23 cellular contexts compared by ENCODE assay signal in the genomic region with DNA sequence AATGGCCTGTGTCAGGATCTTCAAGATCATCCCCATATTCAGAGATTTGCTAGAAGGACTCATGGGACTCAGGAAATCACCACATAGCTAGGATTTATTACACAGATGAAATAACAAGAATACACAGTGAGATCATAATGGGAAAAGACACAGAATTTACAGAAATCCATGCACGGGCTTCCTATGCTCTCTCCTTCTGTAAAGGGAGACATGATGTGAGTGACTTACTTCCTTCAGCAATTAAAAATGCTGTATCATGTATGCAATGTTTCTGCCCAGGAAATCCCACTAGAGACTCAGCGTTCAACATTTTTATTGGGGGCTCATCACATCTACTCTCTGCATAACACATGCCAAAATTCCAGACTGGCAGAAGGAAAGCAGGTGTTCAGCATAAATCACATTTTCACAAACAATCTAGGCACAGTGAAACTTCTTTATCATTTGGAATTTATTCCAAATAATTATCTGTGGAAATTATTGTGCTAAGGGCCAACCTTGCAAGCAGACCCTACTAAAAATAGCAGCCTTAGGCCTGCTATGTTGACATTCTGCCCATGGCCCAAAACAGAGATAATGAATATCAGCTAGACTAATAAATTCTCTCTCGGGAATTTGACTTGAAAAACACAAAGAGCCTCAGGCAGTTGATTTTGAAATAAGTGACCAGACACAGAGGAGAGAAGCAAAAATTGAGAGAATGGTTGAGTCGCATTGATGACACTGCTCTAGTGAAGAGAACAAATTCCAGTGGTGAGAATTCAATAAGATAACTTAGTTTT. TPM values are rescaled to one million over a fixed set of nuclear protein-coding genes. Genes with fewer than 3 reads are reported as not detected.
DNase-seq lines count a peak whose midpoint lies in the region; ATAC-seq and TF ChIP-seq lines count a peak whose summit lies in the region.
"Had no signal": no experiment of that assay in that cellular context is flagged by ENCODE, and none has a peak within 500 bp of the region (broad histone marks: within the 10 kb centered on the region; RNA-seq: fewer than 3 reads in every experiment).

No MANE protein-coding gene starts in this region.

- peak overlapping the region; percentile 36 for H3K27ac Mint-ChIP-seq in MCF 10A (ENCODE audit: low read depth, unreplicated experiment)
- H3K27ac Mint-ChIP-seq: activated naive CD8-positive, alpha-beta T cell treated with anti-CD3 and anti-CD28 coated beads, Interleukin-2, amount 10 ng/mL, durations not matched to agents 7 days and 5 days; activated T-helper 2 cell treated with anti-CD3 and anti-CD28 coated beads, Interferon-gamma antibody, Interleukin-2, Interleukin-4, amounts not matched to agents 10 μg/mL and 5 μg/mL and 100 μg/mL, durations not matched to agents 14 hours and 24 hours and 36 hours; IgD-negative memory B cell; stimulated activated naive CD8-positive, alpha-beta T cell treated with anti-CD3 and anti-CD28 coated beads, Interleukin-15, amount 100 ng/mL, for 72 hours; type B pancreatic cell had no signal

- peaks cover 27% of the 10 kb centered on the region for H3K4me1 Mint-ChIP-seq in MCF 10A (ENCODE audit: insufficient read depth, unreplicated experiment)
- H3K4me1 Mint-ChIP-seq: activated naive CD8-positive, alpha-beta T cell treated with anti-CD3 and anti-CD28 coated beads, Interleukin-2, amount 10 ng/mL, durations not matched to agents 7 days and 5 days; IgD-negative memory B cell; neural crest cell; stimulated activated naive CD8-positive, alpha-beta T cell treated with anti-CD3 and anti-CD28 coated beads, Interleukin-15, amount 100 ng/mL, for 72 hours had no signal

- intact Hi-C loops in MCF 10A (cut with micrococcal nuclease) = no loop called here
- intact Hi-C loops in breast epithelium (cut with DNase I; ENCODE audit: low total_unique reads) = no loop called here
- intact Hi-C loops in right lobe of liver (cut with DNase I) = no loop called here

- DNase-seq in MCF 10A (ENCODE audit: unreplicated experiment) (peak; percentile 13), breast epithelium (ENCODE audit: low spot score in 2 of 2) (no peak), fibroblast of villous mesenchyme (ENCODE audit: low read depth) (peak; percentile 39), right lobe of liver (no peak), NOMO-1 (lab: John Stamatoyannopoulos, UW; ENCODE audit: unreplicated experiment in 2 of 2) (no peak), middle frontal gyrus (ENCODE audit: extremely low spot score, low spot score) (no peak)
- DNase-seq: activated CD8-positive, alpha-beta memory T cell treated with anti-CD3 and anti-CD28 coated beads, Interleukin-2, amount 50 U/mL, for 4 hours; activated naive CD8-positive, alpha-beta T cell treated with anti-CD3 and anti-CD28 coated beads, Interleukin-2, amount 10 ng/mL, durations not matched to agents 7 days and 5 days; BE2C; dorsolateral prefrontal cortex; EL; NCI-H1694 treated with DMSO at 0.1 percent for 48 hours; spleen; stimulated activated CD4-positive, alpha-beta T cell treated with anti-CD3 and anti-CD28 coated beads, Interleukin-4, amount 100 ng/mL, for 4 hours; stimulated activated naive CD8-positive, alpha-beta T cell treated with anti-CD3 and anti-CD28 coated beads, Interleukin-15, amount 100 ng/mL, for 72 hours had no signal

- BruUV-seq in MCF 10A (replicated peaks; lab: Mats Ljungman, UMichigan) = no TSS peak

- POLR2A ChIA-PET in MCF 10A (lab: Yijun Ruan, JAX) = interaction anchor here (0.6 to 3.3 kb wide), 10 partner anchors 9 to 251 kb away, joined by 3 to 29 read pairs (median 3); a partner anchor contains a TSS

- ATAC-seq in right lobe of liver (peak in 1 of 4 donors; percentile 1), GM18502 (IDR thresholded peaks at IDR 0.05; ENCODE audit: poor library complexity, unreplicated experiment) (no peak)
- no peak for ATAC-seq in activated CD4-positive, CD25-positive, alpha-beta regulatory T cell treated with anti-CD3 and anti-CD28 coated beads, Interleukin-2, amount 50 U/mL, for 24 hours
- ATAC-seq: stimulated activated naive CD8-positive, alpha-beta T cell treated with anti-CD3 and anti-CD28 coated beads, Interleukin-15, amount 100 ng/mL, for 72 hours had no signal

- CTCF ChIA-PET in MCF 10A (lab: Yijun Ruan, JAX) = interaction anchor here (0.6 to 0.9 kb wide), 6 partner anchors 12 to 518 kb away, joined by 3 to 4 read pairs (median 3); no protein-coding TSS in a partner anchor

- no peaks in the 10 kb centered on the region for H3K27me3 ChIP-seq in breast epithelium
- no peaks in the 10 kb centered on the region for H3K27me3 ChIP-seq in right lobe of liver
- H3K27me3 ChIP-seq: BE2C, dorsolateral prefrontal cortex, spleen had no signal

- no peaks in the 10 kb centered on the region for H3K36me3 ChIP-seq in breast epithelium
- no peaks in the 10 kb centered on the region for H3K36me3 ChIP-seq in right lobe of liver
- H3K36me3 ChIP-seq: BE2C, spleen had no signal

- H3K27me3 Mint-ChIP-seq in MCF 10A (ENCODE audit: insufficient read depth, unreplicated experiment) = no peaks in the 10 kb centered on the region
- H3K27me3 Mint-ChIP-seq: stimulated activated naive CD8-positive, alpha-beta T cell treated with anti-CD3 and anti-CD28 coated beads, Interleukin-15, amount 100 ng/mL, for 72 hours; type B pancreatic cell had no signal

- H3K36me3 Mint-ChIP-seq in MCF 10A (ENCODE audit: insufficient read depth, unreplicated experiment) = no peaks in the 10 kb centered on the region
- H3K36me3 Mint-ChIP-seq: activated naive CD8-positive, alpha-beta T cell treated with anti-CD3 and anti-CD28 coated beads, Interleukin-2, amount 10 ng/mL, durations not matched to agents 7 days and 5 days; IgD-negative memory B cell; type B pancreatic cell had no signal

- 38% methylated on average over 4 of the region's 4 CpGs for WGBS in right lobe of liver (ENCODE audit: insufficient coverage, low coverage, low lambda C conversion rate, missing lambda C conversion rate)

- H3K4me1 ChIP-seq in breast epithelium (peaks cover 5 to 8% of the 10 kb centered on the region in 2 donors), right lobe of liver (peaks cover 0 to 49% (median 20%) of the 10 kb centered on the region in 4 donors)
- H3K4me1 ChIP-seq: BE2C had no signal

- H3K4me3 ChIP-seq in breast epithelium (no peak overlapping the region), fibroblast of villous mesenchyme (ENCODE audit: low read depth, low read length) (no peak overlapping the region), right lobe of liver (no peak overlapping the region)
- H3K4me3 ChIP-seq: dorsolateral prefrontal cortex, spleen had no signal

- H3K9me3 ChIP-seq in breast epithelium (no peaks in the 10 kb centered on the region), right lobe of liver (no peaks in the 10 kb centered on the region)
- H3K9me3 ChIP-seq: BE2C, spleen had no signal

- no peak overlapping the region for H3K4me3 Mint-ChIP-seq in MCF 10A (ENCODE audit: unreplicated experiment)
- H3K4me3 Mint-ChIP-seq: activated naive CD8-positive, alpha-beta T cell treated with anti-CD3 and anti-CD28 coated beads, Interleukin-2, amount 10 ng/mL, durations not matched to agents 7 days and 5 days; IgD-negative memory B cell; neural crest cell; stimulated activated naive CD8-positive, alpha-beta T cell treated with anti-CD3 and anti-CD28 coated beads, Interleukin-15, amount 100 ng/mL, for 72 hours; type B pancreatic cell had no signal

- H3K9me3 Mint-ChIP-seq in MCF 10A (ENCODE audit: unreplicated experiment) = no peaks in the 10 kb centered on the region
- H3K9me3 Mint-ChIP-seq: activated T-helper 2 cell treated with anti-CD3 and anti-CD28 coated beads, Interferon-gamma antibody, Interleukin-2, Interleukin-4, amounts not matched to agents 10 μg/mL and 5 μg/mL and 100 μg/mL, durations not matched to agents 14 hours and 24 hours and 36 hours; IgD-negative memory B cell; stimulated activated naive CD8-positive, alpha-beta T cell treated with anti-CD3 and anti-CD28 coated beads, Interleukin-15, amount 100 ng/mL, for 72 hours; type B pancreatic cell had no signal

- H3K27ac ChIP-seq in breast epithelium = peak overlapping the region in 1 of 2 donors; percentile 33
- H3K27ac ChIP-seq in right lobe of liver = peak overlapping the region; percentile 19 to 79 (median 43)
- H3K27ac ChIP-seq: 22Rv1, spleen had no signal

- TF ChIP-seq CTCF in MCF 10A (IDR thresholded peaks at IDR 0.05; ENCODE audit: unreplicated experiment) (no peak), breast epithelium (IDR thresholded peaks at IDR 0.05) (no peak), fibroblast of villous mesenchyme (IDR thresholded peaks at IDR 0.05; ENCODE audit: insufficient read depth, low read depth, low read length) (no peak), right lobe of liver (IDR thresholded peaks at IDR 0.05) (no peak)

- TF ChIP-seq POLR2A in breast epithelium (IDR thresholded peaks at IDR 0.05) = no peak
- no peak for TF ChIP-seq POLR2A in right lobe of liver (IDR thresholded peaks at IDR 0.05)

RNA-seq across cellular contexts. Expression of a gene that starts 31.4 kb away (rescaled TPM):
- total RNA-seq in MCF 10A (2022) (5.8 and 8.3 TPM in 2 replicates), breast epithelium (1,000 to 10,000 TPM in 2 of 3 donors, 100 to 1,000 TPM in 1; 509 to 1,868 (median 1,002) TPM), fibroblast of villous mesenchyme (15.5 and 31.1 TPM in 2 replicates), right lobe of liver (1,000 to 10,000 TPM; 1,892 to 2,891 (median 2,149) TPM)
- total RNA-seq: activated T-helper 2 cell treated with anti-CD3 and anti-CD28 coated beads, Interferon-gamma antibody, Interleukin-2, Interleukin-4, amounts not matched to agents 10 μg/mL and 5 μg/mL and 100 μg/mL, durations not matched to agents 14 hours and 24 hours and 36 hours; T-helper 1 cell treated with Interleukin-12 subunit alpha and Interleukin-12 subunit beta and Interleukin-4 antibody, amounts not matched to agents 30 ng/mL and 1 ng/mL, for 36 hours had no signal

Comparison
In these comparisons a context has a peak if more than half of its experiments do, and no peak if none do; other contexts are left out.
1. DNase-seq: peak in MCF 10A (single experiment) and fibroblast of villous mesenchyme (single experiment); none in breast epithelium (0 of 2), right lobe of liver (0 of 3), NOMO-1 (0 of 2) and middle frontal gyrus (single experiment).
2. RNA of a gene that starts 31.4 kb away (total RNA-seq): 1,892 to 2,891 TPM in right lobe of liver and 509 to 1,868 TPM in breast epithelium; 15.5 to 31.1 TPM in fibroblast of villous mesenchyme and 5.8 to 8.3 TPM in MCF 10A; every median in the first group is over 10 times any median in the second.